8 cellular contexts compared by ENCODE assay signal in genomic region chr16:19521471-19522368, GRCh38.
DNase-seq lines count a peak whose midpoint lies in the region; ATAC-seq and TF ChIP-seq lines count a peak whose summit lies in the region.

A gene with protein sequence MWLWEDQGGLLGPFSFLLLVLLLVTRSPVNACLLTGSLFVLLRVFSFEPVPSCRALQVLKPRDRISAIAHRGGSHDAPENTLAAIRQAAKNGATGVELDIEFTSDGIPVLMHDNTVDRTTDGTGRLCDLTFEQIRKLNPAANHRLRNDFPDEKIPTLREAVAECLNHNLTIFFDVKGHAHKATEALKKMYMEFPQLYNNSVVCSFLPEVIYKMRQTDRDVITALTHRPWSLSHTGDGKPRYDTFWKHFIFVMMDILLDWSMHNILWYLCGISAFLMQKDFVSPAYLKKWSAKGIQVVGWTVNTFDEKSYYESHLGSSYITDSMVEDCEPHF (minus strand): TSS chr16:19522098. CDS start chr16:19521964, 134 bp downstream.

- DNase-seq in AG09309 (ENCODE audit: low read depth): peak; percentile 46
- DNase-seq in NCI-H2227 treated with DMSO at 0.1 percent for 48 hours (lab: John Stamatoyannopoulos, UW): peak; percentile 91
- DNase-seq in activated CD4-positive, CD25-positive, alpha-beta regulatory T cell (lab: John Stamatoyannopoulos, UW): peak; percentile 85 to 93 (median 87)
- peak; percentile 89 for DNase-seq in central memory CD4-positive, alpha-beta T cell
- DNase-seq in iris pigment epithelial cell (ENCODE audit: low read depth): peak; percentile 88
- peak; percentile 95 for DNase-seq in stimulated activated CD4-positive, alpha-beta T cell treated with anti-CD3 and anti-CD28 coated beads, Interleukin-12 subunit alpha, Interleukin-12 subunit beta, amount 100 ng/mL, for 4 hours

- H3K4me3 ChIP-seq in AG09309 (ENCODE audit: control insufficient read depth, low read depth, low read length): peak within 1 kb of the TSS; percentile 86

- TF ChIP-seq CTCF in AG09309 (IDR thresholded peaks at IDR 0.05; ENCODE audit: control insufficient read depth, insufficient read depth, low read depth, low read length, missing control alignments): peak; percentile 32

- ATAC-seq in GM18909 (IDR thresholded peaks at IDR 0.05; ENCODE audit: poor library complexity, unreplicated experiment) (peak; percentile 79), HG03175 (IDR thresholded peaks at IDR 0.05; ENCODE audit: unreplicated experiment) (peak; percentile 76)

Comparison
In these comparisons a context has a peak if more than half of its experiments do, and no peak if none do; other contexts are left out.
1. Peak in every context shown above with its lines: DNase-seq, ATAC-seq and H3K4me3 ChIP-seq.